Comparison of ENCODE assay signal across 2 cellular contexts in genomic region chr11:116773203-116774112, GRCh38.
TF ChIP-seq lines count a peak whose summit lies in the region.

No MANE protein-coding gene starts in this region.

TF ChIP-seq in A549, 52 proteins besides CTCF, POLR2A, EP300 and RAD21:
- TF ChIP-seq ZNF302 (CRISPR knock-in tag; IDR thresholded peaks at IDR 0.05) = no peak
- no peak for TF ChIP-seq FOSB (CRISPR knock-in tag; IDR thresholded peaks at IDR 0.05)
- TF ChIP-seq ESRRA (IDR thresholded peaks at IDR 0.05; ENCODE audit: borderline replicate concordance, low read length) = no peak
- TF ChIP-seq JUNB (IDR thresholded peaks at IDR 0.05) = no peak
- no peak for TF ChIP-seq SREBF2 (IDR thresholded peaks at IDR 0.05)
- no peak for TF ChIP-seq CHD2 (IDR thresholded peaks at IDR 0.05; ENCODE audit: low read length, partially characterized antibody)
- peak in 1 of 2 experiments; percentile 62; a peak in 1 of 5 replicates for TF ChIP-seq JUN (IDR thresholded peaks at IDR 0.05)
- no peak for TF ChIP-seq TFCP2L1 (CRISPR knock-in tag; IDR thresholded peaks at IDR 0.05)
- TF ChIP-seq BCL3 (IDR thresholded peaks at IDR 0.05) = 0 out of 3 replicates have a peak, but pooled peaks have one; percentile 51
- TF ChIP-seq EHF (CRISPR knock-in tag; IDR thresholded peaks at IDR 0.05) = no peak
- TF ChIP-seq HDAC2 (IDR thresholded peaks at IDR 0.05) = no peak
- 0 out of 2 replicates have a peak, but pooled peaks have one; percentile 10 for TF ChIP-seq MAX (IDR thresholded peaks at IDR 0.05)
- TF ChIP-seq GATA3 (IDR thresholded peaks at IDR 0.05; ENCODE audit: borderline replicate concordance) = no peak
TF ChIP-seq in A549: peak in this region for 3.

TF ChIP-seq in H1, 55 proteins besides CTCF, POLR2A, EP300 and RAD21:
- TF ChIP-seq NRF1 (IDR thresholded peaks at IDR 0.05; ENCODE audit: low read depth, low read length) (no peak), SP4 (IDR thresholded peaks at IDR 0.05; ENCODE audit: low read length) (no peak; the same call in 1 of the 2 replicates), KDM4A (IDR thresholded peaks at IDR 0.05; ENCODE audit: low read depth, low read length, severe bottlenecking) (peak; percentile 72), RFX5 (IDR thresholded peaks at IDR 0.05; ENCODE audit: borderline replicate concordance, low read depth, low read length) (no peak), BCL11A (IDR thresholded peaks at IDR 0.05; ENCODE audit: low read depth in 2 of 2, low read length in 2 of 2) (no peak)
TF ChIP-seq in H1: peak in this region for 1.
